ENCODE assay signal across 8 cellular contexts in genomic region chr4:105474110-105474518, GRCh38. TPM values are rescaled to one million over a fixed set of nuclear protein-coding genes. Genes with fewer than 3 reads are reported as not detected.
DNase-seq lines count a peak whose midpoint lies in the region; ATAC-seq, FAIRE-seq and TF ChIP-seq lines count a peak whose summit lies in the region.

No MANE protein-coding gene starts in this region.

- DNase-seq in activated naive CD4-positive, alpha-beta T cell treated with anti-CD3 and anti-CD28 coated beads, Interleukin-2, amount 10 ng/mL, durations not matched to agents 7 days and 5 days: no peak
- DNase-seq in activated naive CD4-positive, alpha-beta T cell treated with anti-CD3 and anti-CD28 coated beads, Interleukin-2, amount 50 U/mL, for 16 hours: no peak
- DNase-seq in activated CD8-positive, alpha-beta T cell treated with anti-CD3 and anti-CD28 coated beads, Interleukin-2, amount 10 ng/mL, durations not matched to agents 7 days and 5 days: no peak
- DNase-seq in frontal cortex (ENCODE audit: low spot score in 2 of 2): peak; percentile 76 to 83
- peak; percentile 78 to 91 (median 86) for DNase-seq in ovary
- no peak for DNase-seq in midbrain (lab: John Stamatoyannopoulos, UW)

- peaks cover 3% of the 10 kb centered on the region for H3K4me1 ChIP-seq in ovary (ENCODE audit: insufficient read depth)

- peak overlapping the region; percentile 98 for H3K27ac Mint-ChIP-seq in activated naive CD4-positive, alpha-beta T cell treated with anti-CD3 and anti-CD28 coated beads, Interleukin-2, amount 10 ng/mL, durations not matched to agents 7 days and 5 days
- H3K27ac Mint-ChIP-seq in activated CD8-positive, alpha-beta T cell treated with anti-CD3 and anti-CD28 coated beads, Interleukin-2, amount 10 ng/mL, durations not matched to agents 7 days and 5 days: peak overlapping the region; percentile 98

- CTCF ChIA-PET in activated naive CD4-positive, alpha-beta T cell treated with anti-CD3 and anti-CD28 coated beads, Interleukin-2, amount 10 ng/mL, durations not matched to agents 7 days and 5 days (lab: Charles Lee): interaction anchor here (0.9 to 2.8 kb wide), 15 partner anchors 17 to 736 kb away, joined by 3 to 26 read pairs (median 3); partner anchors contain the start of genes GSTCD, INTS12 and TET2
- CTCF ChIA-PET in activated CD8-positive, alpha-beta T cell treated with anti-CD3 and anti-CD28 coated beads, Interleukin-2, amount 10 ng/mL, durations not matched to agents 7 days and 5 days (lab: Charles Lee): interaction anchor here (0.6 to 3.2 kb wide), 31 partner anchors 8 to 596 kb away, joined by 3 to 19 read pairs (median 4); partner anchors contain the start of genes GSTCD, INTS12 and TET2

- H3K36me3 ChIP-seq in ovary: no peaks in the 10 kb centered on the region

- no peaks in the 10 kb centered on the region for H3K27me3 Mint-ChIP-seq in activated naive CD4-positive, alpha-beta T cell treated with anti-CD3 and anti-CD28 coated beads, Interleukin-2, amount 10 ng/mL, durations not matched to agents 7 days and 5 days
- peaks cover 12% of the 10 kb centered on the region for H3K27me3 Mint-ChIP-seq in activated CD8-positive, alpha-beta T cell treated with anti-CD3 and anti-CD28 coated beads, Interleukin-2, amount 10 ng/mL, durations not matched to agents 7 days and 5 days (ENCODE audit: low read depth)

- H3K9me3 Mint-ChIP-seq in activated naive CD4-positive, alpha-beta T cell treated with anti-CD3 and anti-CD28 coated beads, Interleukin-2, amount 10 ng/mL, durations not matched to agents 7 days and 5 days: no peaks in the 10 kb centered on the region
- no peaks in the 10 kb centered on the region for H3K9me3 Mint-ChIP-seq in activated CD8-positive, alpha-beta T cell treated with anti-CD3 and anti-CD28 coated beads, Interleukin-2, amount 10 ng/mL, durations not matched to agents 7 days and 5 days (ENCODE audit: insufficient read depth)

- H3K36me3 Mint-ChIP-seq in activated naive CD4-positive, alpha-beta T cell treated with anti-CD3 and anti-CD28 coated beads, Interleukin-2, amount 10 ng/mL, durations not matched to agents 7 days and 5 days: peaks cover 5% of the 10 kb centered on the region
- peaks cover 22% of the 10 kb centered on the region for H3K36me3 Mint-ChIP-seq in activated CD8-positive, alpha-beta T cell treated with anti-CD3 and anti-CD28 coated beads, Interleukin-2, amount 10 ng/mL, durations not matched to agents 7 days and 5 days (ENCODE audit: low read depth)

- peak in 1 of 3 donors; percentile 85 for TF ChIP-seq CTCF in ovary (IDR thresholded peaks at IDR 0.05)

- H3K27ac ChIP-seq in ovary: peak overlapping the region; percentile 96 to 98

- intact Hi-C loops in ovary (cut with DNase I): loop anchor here in 2 of 4 donors (5.0 kb wide), 1 partner anchor 327 kb away; the partner anchor contains the start of gene TET2 (in 2 of the 2)

- no peak for TF ChIP-seq EP300 in ovary (IDR thresholded peaks at IDR 0.05)

- POLR2A ChIA-PET in activated CD8-positive, alpha-beta T cell treated with anti-CD3 and anti-CD28 coated beads, Interleukin-2, amount 10 ng/mL, durations not matched to agents 7 days and 5 days (lab: Charles Lee): interaction anchor here (0.7 to 2.0 kb wide), 6 partner anchors 234 to 842 kb away, joined by 3 to 7 read pairs (median 5); partner anchors contain the start of genes AIMP1, GSTCD, INTS12 and TBCK

- 10 to 15% (median 13%) methylated on average over 21 of the region's 21 CpGs for WGBS in ovary, 3 donors

- no peaks in the 10 kb centered on the region for H3K27me3 ChIP-seq in ovary

- peak overlapping the region; percentile 98 for H3K4me3 Mint-ChIP-seq in activated naive CD4-positive, alpha-beta T cell treated with anti-CD3 and anti-CD28 coated beads, Interleukin-2, amount 10 ng/mL, durations not matched to agents 7 days and 5 days
- peak overlapping the region; percentile 96 for H3K4me3 Mint-ChIP-seq in activated CD8-positive, alpha-beta T cell treated with anti-CD3 and anti-CD28 coated beads, Interleukin-2, amount 10 ng/mL, durations not matched to agents 7 days and 5 days

- peaks cover 31% of the 10 kb centered on the region for H3K4me1 Mint-ChIP-seq in activated naive CD4-positive, alpha-beta T cell treated with anti-CD3 and anti-CD28 coated beads, Interleukin-2, amount 10 ng/mL, durations not matched to agents 7 days and 5 days
- peaks cover 23% of the 10 kb centered on the region for H3K4me1 Mint-ChIP-seq in activated CD8-positive, alpha-beta T cell treated with anti-CD3 and anti-CD28 coated beads, Interleukin-2, amount 10 ng/mL, durations not matched to agents 7 days and 5 days (ENCODE audit: low read depth)

- TF ChIP-seq POLR2A in ovary (IDR thresholded peaks at IDR 0.05): no peak

- ATAC-seq in HG02973 (IDR thresholded peaks at IDR 0.05; ENCODE audit: unreplicated experiment): peak; percentile 1
- no peak for ATAC-seq in activated CD8-positive, alpha-beta T cell treated with anti-CD3 and anti-CD28 coated beads, Interleukin-2, amount 10 ng/mL, durations not matched to agents 7 days and 5 days
- no peak for ATAC-seq in GM18909 (IDR thresholded peaks at IDR 0.05; ENCODE audit: poor library complexity, unreplicated experiment)

- no peaks in the 10 kb centered on the region for H3K9me3 ChIP-seq in ovary

- H3K4me3 ChIP-seq in ovary: peak overlapping the region; percentile 71

- FAIRE-seq in frontal cortex (lab: Jason Lieb, UNC): no peak

RNA-seq across cellular contexts. Expression of gene PPA2, which starts 0.3 kb away (rescaled TPM):
- 10 to 100 TPM; 78.9 to 80.2 TPM for total RNA-seq in activated CD8-positive, alpha-beta T cell treated with anti-CD3 and anti-CD28 coated beads, Interleukin-2, amount 10 ng/mL, durations not matched to agents 7 days and 5 days
- 76.6 TPM for total RNA-seq in frontal cortex
- 100 to 1,000 TPM in 2 of 7 donors, 10 to 100 TPM in 5; 53.5 to 127 (median 65.6) TPM for total RNA-seq in ovary
- 10 to 100 TPM; 43.8 to 71.7 TPM for polyA plus RNA-seq in ovary

Comparison
In these comparisons a context has a peak if more than half of its experiments do, and no peak if none do; other contexts are left out.
1. DNase-seq: peak in frontal cortex (2 of 2) and ovary (5 of 5); none in activated naive CD4-positive, alpha-beta T cell treated with anti-CD3 and anti-CD28 coated beads, Interleukin-2, amount 10 ng/mL, durations not matched to agents 7 days and 5 days (single experiment), activated naive CD4-positive, alpha-beta T cell treated with anti-CD3 and anti-CD28 coated beads, Interleukin-2, amount 50 U/mL, for 16 hours (single experiment), activated CD8-positive, alpha-beta T cell treated with anti-CD3 and anti-CD28 coated beads, Interleukin-2, amount 10 ng/mL, durations not matched to agents 7 days and 5 days (single experiment) and midbrain (single experiment).